Comparison of ENCODE assay signal across 1 cellular context in genomic region chr21:34925597-34925996, GRCh38.
TF ChIP-seq lines count a peak whose summit lies in the region.

No MANE protein-coding gene starts in this region.

TF ChIP-seq in GM23338, 12 proteins besides CTCF, POLR2A, EP300 and RAD21 (continued from another document):
- TF ChIP-seq ZNF462 (CRISPR knock-in tag; IDR thresholded peaks at IDR 0.05) (no peak), STAT1 (IDR thresholded peaks at IDR 0.05; ENCODE audit: unreplicated experiment) (no peak), EZH2 (IDR thresholded peaks at IDR 0.05; ENCODE audit: low read depth, unreplicated experiment) (no peak)
